36 cellular contexts compared by ENCODE assay signal in the genomic region with DNA sequence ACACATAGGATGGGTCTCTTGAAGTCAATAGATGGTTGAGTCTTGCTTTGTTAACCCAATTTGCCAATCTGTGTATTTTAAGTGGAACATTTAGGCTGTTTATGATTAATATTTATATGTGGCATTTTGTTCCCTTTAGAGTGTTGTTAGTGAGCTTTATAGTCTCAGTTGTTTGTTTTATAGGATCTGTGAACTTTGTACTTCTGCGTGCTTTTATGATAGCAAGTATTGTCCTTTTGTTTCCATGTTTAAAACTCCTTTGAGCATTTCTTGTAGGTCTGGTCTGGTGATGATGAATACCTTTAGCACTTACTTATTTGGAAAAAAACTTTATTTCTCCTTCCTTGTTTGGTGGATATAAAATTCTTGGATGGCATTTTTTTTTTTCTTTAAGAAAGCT. TPM values are rescaled to one million over a fixed set of nuclear protein-coding genes. Genes with fewer than 3 reads are reported as not detected.
"Had no signal": no experiment of that assay in that cellular context is flagged by ENCODE, and none has a peak within 500 bp of the region (broad histone marks: within the 10 kb centered on the region; RNA-seq: fewer than 3 reads in every experiment).

No MANE protein-coding gene starts in this region.

- H3K36me3 ChIP-seq: adrenal gland, brain microvascular endothelial cell, breast epithelium had no signal

- ATAC-seq: activated CD4-positive, alpha-beta T cell treated with anti-CD3 and anti-CD28 coated beads for 36 hours; activated CD8-positive, alpha-beta T cell treated with anti-CD3 and anti-CD28 coated beads for 36 hours; activated naive CD4-positive, alpha-beta T cell treated with anti-CD3 and anti-CD28 coated beads, Interleukin-2, amount 50 U/mL, for 72 hours; activated T-cell treated with anti-CD3 and anti-CD28 coated beads, Interleukin-2, amount 50 U/mL, for 4 hours; activated T-cell treated with anti-CD3 and anti-CD28 coated beads, Interleukin-2, amount 50 U/mL, for 72 hours; activated T-helper 17 cell treated with anti-CD3 and anti-CD28 coated beads, Interleukin-2, amount 50 U/mL, for 72 hours; body of pancreas had no signal

- DNase-seq: activated B cell treated with CpG ODN at 0.5 μM for 24 hours; activated CD4-positive, alpha-beta memory T cell treated with anti-CD3 and anti-CD28 coated beads for 36 hours; activated CD4-positive, alpha-beta T cell treated with anti-CD3 and anti-CD28 coated beads for 1 hour; activated CD4-positive, alpha-beta T cell treated with anti-CD3 and anti-CD28 coated beads for 36 hours; activated CD4-positive, alpha-beta T cell treated with anti-CD3 and anti-CD28 coated beads, Interleukin-2, amount 10 ng/mL, durations not matched to agents 24 days and 14 days; activated CD4-positive, alpha-beta T cell treated with anti-CD3 and anti-CD28 coated beads, Interleukin-2, amount 50 U/mL, for 1 hour; activated CD4-positive, alpha-beta T cell treated with anti-CD3 and anti-CD28 coated beads, Interleukin-2, amount 50 U/mL, for 4 hours; activated CD8-positive, alpha-beta memory T cell treated with anti-CD3 and anti-CD28 coated beads, Interleukin-2, amount 50 U/mL, for 4 hours; activated CD8-positive, alpha-beta T cell treated with anti-CD3 and anti-CD28 coated beads for 36 hours; activated effector memory CD4-positive, alpha-beta T cell treated with anti-CD3 and anti-CD28 coated beads, Interleukin-2, amount 50 U/mL, for 16 hours; activated gamma-delta T cell treated with Interleukin-2 at 50 U/mL for 16 hours; activated naive CD4-positive, alpha-beta T cell; activated naive CD4-positive, alpha-beta T cell treated with anti-CD3 and anti-CD28 coated beads for 36 hours; activated naive CD4-positive, alpha-beta T cell treated with anti-CD3 and anti-CD28 coated beads, Interleukin-2, amount 50 U/mL, for 16 hours; activated naive CD8-positive, alpha-beta T cell treated with anti-CD3 and anti-CD28 coated beads for 36 hours; activated T-cell treated with anti-CD3 and anti-CD28 coated beads for 4 hours; activated T-cell treated with anti-CD3 and anti-CD28 coated beads, Interleukin-2, amount 50 U/mL, for 1 hour; activated T-cell treated with anti-CD3 and anti-CD28 coated beads, Interleukin-2, amount 50 U/mL, for 4 hours; activated T-cell treated with anti-CD3 and anti-CD28 coated beads, Interleukin-2, amount 50 U/mL, for 72 hours; adrenal gland; amniotic stem cell; aorta; body of pancreas; brain microvascular endothelial cell; central memory CD4-positive, alpha-beta T cell; SW 1271; T-helper 1 cell; T-helper 2 cell; T-helper 9 cell had no signal

- H3K4me3 ChIP-seq: adrenal gland, body of pancreas, breast epithelium had no signal

- H3K9me3 ChIP-seq: body of pancreas had no signal

- H3K4me1 ChIP-seq: adrenal gland, body of pancreas, breast epithelium had no signal

- FAIRE-seq: astrocyte, TTC549 had no signal

RNA-seq across cellular contexts. Expression of a gene that starts 23.8 kb away (rescaled TPM):
- total RNA-seq: activated B cell treated with CpG ODN at 0.5 μM for 24 hours; activated CD4-positive, alpha-beta memory T cell treated with anti-CD3 and anti-CD28 coated beads for 36 hours; activated CD4-positive, alpha-beta T cell treated with anti-CD3 and anti-CD28 coated beads for 36 hours; activated CD4-positive, alpha-beta T cell treated with anti-CD3 and anti-CD28 coated beads, Interleukin-2, amount 10 ng/mL, durations not matched to agents 24 days and 14 days; activated CD8-positive, alpha-beta memory T cell treated with anti-CD3 and anti-CD28 coated beads for 36 hours; activated CD8-positive, alpha-beta T cell treated with anti-CD3 and anti-CD28 coated beads for 36 hours; activated naive CD4-positive, alpha-beta T cell treated with anti-CD3 and anti-CD28 coated beads for 36 hours; activated naive CD4-positive, alpha-beta T cell treated with anti-CD3 and anti-CD28 coated beads, Interleukin-2, amount 50 U/mL, for 72 hours; activated naive CD8-positive, alpha-beta T cell treated with anti-CD3 and anti-CD28 coated beads for 36 hours; activated T-helper 1 cell treated with anti-CD3 and anti-CD28 coated beads, Interleukin-12 subunit alpha, Interleukin-12 subunit beta, Interleukin-2, Interleukin-4 antibody, amounts not matched to agents 30 ng/mL and 10 ng/mL and 1 ng/mL, durations not matched to agents 14 hours and 24 hours and 36 hours; activated T-helper 17 cell treated with anti-CD3 and anti-CD28 coated beads, Interleukin-2, amount 50 U/mL, for 72 hours had no signal
